Comparison of ENCODE assay signal across 1 cellular context in the genomic region with DNA sequence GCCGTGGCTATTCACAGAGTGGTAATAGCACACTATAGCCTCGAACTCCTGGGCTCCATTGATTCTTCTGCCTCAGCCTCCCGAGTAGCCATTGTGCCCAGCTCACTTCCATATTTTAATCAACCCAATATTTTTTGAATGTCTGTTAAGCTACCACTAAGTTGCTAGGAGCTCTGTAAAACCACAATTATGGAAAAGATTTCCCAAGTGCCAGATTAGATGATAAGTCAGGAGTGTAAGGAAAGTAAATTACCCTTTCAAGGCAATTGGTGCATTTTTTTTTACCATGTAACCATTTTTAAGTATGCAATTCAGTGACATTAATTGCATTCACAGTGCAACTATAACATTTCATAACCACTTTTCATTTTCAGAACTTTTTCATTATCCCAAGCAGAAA.
TF ChIP-seq lines count a peak whose summit lies in the region.

No MANE protein-coding gene starts in this region.

TF ChIP-seq in GM23338, 12 proteins besides CTCF, POLR2A, EP300 and RAD21 (continued from another document):
- TF ChIP-seq, protein P1, sequence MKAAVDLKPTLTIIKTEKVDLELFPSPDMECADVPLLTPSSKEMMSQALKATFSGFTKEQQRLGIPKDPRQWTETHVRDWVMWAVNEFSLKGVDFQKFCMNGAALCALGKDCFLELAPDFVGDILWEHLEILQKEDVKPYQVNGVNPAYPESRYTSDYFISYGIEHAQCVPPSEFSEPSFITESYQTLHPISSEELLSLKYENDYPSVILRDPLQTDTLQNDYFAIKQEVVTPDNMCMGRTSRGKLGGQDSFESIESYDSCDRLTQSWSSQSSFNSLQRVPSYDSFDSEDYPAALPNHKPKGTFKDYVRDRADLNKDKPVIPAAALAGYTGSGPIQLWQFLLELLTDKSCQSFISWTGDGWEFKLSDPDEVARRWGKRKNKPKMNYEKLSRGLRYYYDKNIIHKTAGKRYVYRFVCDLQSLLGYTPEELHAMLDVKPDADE (IDR thresholded peaks at IDR 0.05) = no peak
- no peak for TF ChIP-seq ZNF331 (CRISPR knock-in tag; IDR thresholded peaks at IDR 0.05; ENCODE audit: low read depth)
- TF ChIP-seq, protein P2, sequence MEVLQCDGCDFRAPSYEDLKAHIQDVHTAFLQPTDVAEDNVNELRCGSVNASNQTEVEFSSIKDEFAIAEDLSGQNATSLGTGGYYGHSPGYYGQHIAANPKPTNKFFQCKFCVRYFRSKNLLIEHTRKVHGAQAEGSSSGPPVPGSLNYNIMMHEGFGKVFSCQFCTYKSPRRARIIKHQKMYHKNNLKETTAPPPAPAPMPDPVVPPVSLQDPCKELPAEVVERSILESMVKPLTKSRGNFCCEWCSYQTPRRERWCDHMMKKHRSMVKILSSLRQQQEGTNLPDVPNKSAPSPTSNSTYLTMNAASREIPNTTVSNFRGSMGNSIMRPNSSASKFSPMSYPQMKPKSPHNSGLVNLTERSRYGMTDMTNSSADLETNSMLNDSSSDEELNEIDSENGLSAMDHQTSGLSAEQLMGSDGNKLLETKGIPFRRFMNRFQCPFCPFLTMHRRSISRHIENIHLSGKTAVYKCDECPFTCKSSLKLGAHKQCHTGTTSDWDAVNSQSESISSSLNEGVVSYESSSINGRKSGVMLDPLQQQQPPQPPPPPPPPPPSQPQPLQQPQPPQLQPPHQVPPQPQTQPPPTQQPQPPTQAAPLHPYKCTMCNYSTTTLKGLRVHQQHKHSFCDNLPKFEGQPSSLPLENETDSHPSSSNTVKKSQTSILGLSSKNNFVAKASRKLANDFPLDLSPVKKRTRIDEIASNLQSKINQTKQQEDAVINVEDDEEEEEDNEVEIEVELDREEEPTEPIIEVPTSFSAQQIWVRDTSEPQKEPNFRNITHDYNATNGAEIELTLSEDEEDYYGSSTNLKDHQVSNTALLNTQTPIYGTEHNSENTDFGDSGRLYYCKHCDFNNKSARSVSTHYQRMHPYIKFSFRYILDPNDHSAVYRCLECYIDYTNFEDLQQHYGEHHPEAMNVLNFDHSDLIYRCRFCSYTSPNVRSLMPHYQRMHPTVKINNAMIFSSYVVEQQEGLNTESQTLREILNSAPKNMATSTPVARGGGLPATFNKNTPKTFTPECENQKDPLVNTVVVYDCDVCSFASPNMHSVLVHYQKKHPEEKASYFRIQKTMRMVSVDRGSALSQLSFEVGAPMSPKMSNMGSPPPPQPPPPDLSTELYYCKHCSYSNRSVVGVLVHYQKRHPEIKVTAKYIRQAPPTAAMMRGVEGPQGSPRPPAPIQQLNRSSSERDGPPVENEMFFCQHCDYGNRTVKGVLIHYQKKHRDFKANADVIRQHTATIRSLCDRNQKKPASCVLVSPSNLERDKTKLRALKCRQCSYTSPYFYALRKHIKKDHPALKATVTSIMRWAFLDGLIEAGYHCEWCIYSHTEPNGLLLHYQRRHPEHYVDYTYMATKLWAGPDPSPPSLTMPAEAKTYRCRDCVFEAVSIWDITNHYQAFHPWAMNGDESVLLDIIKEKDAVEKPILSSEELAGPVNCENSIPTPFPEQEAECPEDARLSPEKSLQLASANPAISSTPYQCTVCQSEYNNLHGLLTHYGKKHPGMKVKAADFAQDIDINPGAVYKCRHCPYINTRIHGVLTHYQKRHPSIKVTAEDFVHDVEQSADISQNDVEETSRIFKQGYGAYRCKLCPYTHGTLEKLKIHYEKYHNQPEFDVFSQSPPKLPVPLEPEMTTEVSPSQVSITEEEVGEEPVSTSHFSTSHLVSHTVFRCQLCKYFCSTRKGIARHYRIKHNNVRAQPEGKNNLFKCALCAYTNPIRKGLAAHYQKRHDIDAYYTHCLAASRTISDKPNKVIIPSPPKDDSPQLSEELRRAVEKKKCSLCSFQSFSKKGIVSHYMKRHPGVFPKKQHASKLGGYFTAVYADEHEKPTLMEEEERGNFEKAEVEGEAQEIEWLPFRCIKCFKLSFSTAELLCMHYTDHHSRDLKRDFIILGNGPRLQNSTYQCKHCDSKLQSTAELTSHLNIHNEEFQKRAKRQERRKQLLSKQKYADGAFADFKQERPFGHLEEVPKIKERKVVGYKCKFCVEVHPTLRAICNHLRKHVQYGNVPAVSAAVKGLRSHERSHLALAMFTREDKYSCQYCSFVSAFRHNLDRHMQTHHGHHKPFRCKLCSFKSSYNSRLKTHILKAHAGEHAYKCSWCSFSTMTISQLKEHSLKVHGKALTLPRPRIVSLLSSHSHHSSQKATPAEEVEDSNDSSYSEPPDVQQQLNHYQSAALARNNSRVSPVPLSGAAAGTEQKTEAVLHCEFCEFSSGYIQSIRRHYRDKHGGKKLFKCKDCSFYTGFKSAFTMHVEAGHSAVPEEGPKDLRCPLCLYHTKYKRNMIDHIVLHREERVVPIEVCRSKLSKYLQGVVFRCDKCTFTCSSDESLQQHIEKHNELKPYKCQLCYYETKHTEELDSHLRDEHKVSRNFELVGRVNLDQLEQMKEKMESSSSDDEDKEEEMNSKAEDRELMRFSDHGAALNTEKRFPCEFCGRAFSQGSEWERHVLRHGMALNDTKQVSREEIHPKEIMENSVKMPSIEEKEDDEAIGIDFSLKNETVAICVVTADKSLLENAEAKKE (CRISPR knock-in tag; IDR thresholded peaks at IDR 0.05) = no peak
- TF ChIP-seq, protein P3, sequence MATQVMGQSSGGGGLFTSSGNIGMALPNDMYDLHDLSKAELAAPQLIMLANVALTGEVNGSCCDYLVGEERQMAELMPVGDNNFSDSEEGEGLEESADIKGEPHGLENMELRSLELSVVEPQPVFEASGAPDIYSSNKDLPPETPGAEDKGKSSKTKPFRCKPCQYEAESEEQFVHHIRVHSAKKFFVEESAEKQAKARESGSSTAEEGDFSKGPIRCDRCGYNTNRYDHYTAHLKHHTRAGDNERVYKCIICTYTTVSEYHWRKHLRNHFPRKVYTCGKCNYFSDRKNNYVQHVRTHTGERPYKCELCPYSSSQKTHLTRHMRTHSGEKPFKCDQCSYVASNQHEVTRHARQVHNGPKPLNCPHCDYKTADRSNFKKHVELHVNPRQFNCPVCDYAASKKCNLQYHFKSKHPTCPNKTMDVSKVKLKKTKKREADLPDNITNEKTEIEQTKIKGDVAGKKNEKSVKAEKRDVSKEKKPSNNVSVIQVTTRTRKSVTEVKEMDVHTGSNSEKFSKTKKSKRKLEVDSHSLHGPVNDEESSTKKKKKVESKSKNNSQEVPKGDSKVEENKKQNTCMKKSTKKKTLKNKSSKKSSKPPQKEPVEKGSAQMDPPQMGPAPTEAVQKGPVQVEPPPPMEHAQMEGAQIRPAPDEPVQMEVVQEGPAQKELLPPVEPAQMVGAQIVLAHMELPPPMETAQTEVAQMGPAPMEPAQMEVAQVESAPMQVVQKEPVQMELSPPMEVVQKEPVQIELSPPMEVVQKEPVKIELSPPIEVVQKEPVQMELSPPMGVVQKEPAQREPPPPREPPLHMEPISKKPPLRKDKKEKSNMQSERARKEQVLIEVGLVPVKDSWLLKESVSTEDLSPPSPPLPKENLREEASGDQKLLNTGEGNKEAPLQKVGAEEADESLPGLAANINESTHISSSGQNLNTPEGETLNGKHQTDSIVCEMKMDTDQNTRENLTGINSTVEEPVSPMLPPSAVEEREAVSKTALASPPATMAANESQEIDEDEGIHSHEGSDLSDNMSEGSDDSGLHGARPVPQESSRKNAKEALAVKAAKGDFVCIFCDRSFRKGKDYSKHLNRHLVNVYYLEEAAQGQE (IDR thresholded peaks at IDR 0.05; ENCODE audit: unreplicated experiment) = no peak
